1 cellular context compared by ENCODE assay signal in genomic region chr4:15681067-15681371, GRCh38.
TF ChIP-seq lines count a peak whose summit lies in the region.

No MANE protein-coding gene starts in this region.

TF ChIP-seq in HCT116, 20 proteins besides CTCF, POLR2A, EP300 and RAD21 (continued from another document):
- no peak for TF ChIP-seq REST (IDR thresholded peaks at IDR 0.05; ENCODE audit: low read depth)
- no peak for TF ChIP-seq EZH2 (IDR thresholded peaks at IDR 0.05)
- no peak for TF ChIP-seq YY1 (IDR thresholded peaks at IDR 0.05; ENCODE audit: extremely low read depth, insufficient replicate concordance, low read depth, low read length)
- TF ChIP-seq TCF7L2 (IDR thresholded peaks at IDR 0.05; ENCODE audit: borderline replicate concordance, extremely low read depth, insufficient read depth, insufficient read length): no peak
- TF ChIP-seq ZNF274 (IDR thresholded peaks at IDR 0.05; ENCODE audit: low read depth, low read length): no peak
- no peak for TF ChIP-seq ZFX (IDR thresholded peaks at IDR 0.05)
- no peak for TF ChIP-seq SP1 (IDR thresholded peaks at IDR 0.05; ENCODE audit: low read depth)
- TF ChIP-seq FOSL1 (IDR thresholded peaks at IDR 0.05; ENCODE audit: low read depth): no peak
- no peak for TF ChIP-seq JUND (IDR thresholded peaks at IDR 0.05)
- no peak for TF ChIP-seq ATF3 (IDR thresholded peaks at IDR 0.05)
TF ChIP-seq in HCT116: peak in this region for 0.
